In genomic region chr2:63639344-63639743, GRCh38 we compare ENCODE assay signal across 13 cellular contexts.
"Had no signal": no experiment of that assay in that cellular context is flagged by ENCODE, and none has a peak within 500 bp of the region (broad histone marks: within the 10 kb centered on the region; RNA-seq: fewer than 3 reads in every experiment).

No MANE protein-coding gene starts in this region.

- ATAC-seq: naive thymus-derived CD8-positive, alpha-beta T cell; right cardiac atrium had no signal

- H3K4me3 Mint-ChIP-seq: naive thymus-derived CD8-positive, alpha-beta T cell had no signal

- H3K27ac Mint-ChIP-seq: naive thymus-derived CD8-positive, alpha-beta T cell had no signal

- DNase-seq: cortex of kidney; dorsolateral prefrontal cortex; effector CD8-positive, alpha-beta T cell; foreskin melanocyte; head of caudate nucleus; kidney glomerular epithelial cell; naive thymus-derived CD8-positive, alpha-beta T cell; right cardiac atrium; small intestine; stimulated activated CD4-positive, alpha-beta T cell treated with anti-CD3 and anti-CD28 coated beads, Interleukin-12 subunit alpha, Interleukin-12 subunit beta, amount 100 ng/mL, for 4 hours; stimulated activated naive CD4-positive, alpha-beta T cell treated with Interleukin-2 at 50 U/mL for 16 hours; trophoblast cell had no signal

- H2AFZ ChIP-seq: hepatocyte had no signal

- H3K27me3 ChIP-seq: dorsolateral prefrontal cortex, hepatocyte had no signal

- H3K27ac ChIP-seq: dorsolateral prefrontal cortex, hepatocyte had no signal

- H3K79me2 ChIP-seq: hepatocyte had no signal

- H3K4me3 ChIP-seq: dorsolateral prefrontal cortex, hepatocyte had no signal

- H3K4me1 Mint-ChIP-seq: naive thymus-derived CD8-positive, alpha-beta T cell had no signal

- H3K4me2 ChIP-seq: hepatocyte had no signal
